Comparison of ENCODE assay signal across 22 cellular contexts in the genomic region with DNA sequence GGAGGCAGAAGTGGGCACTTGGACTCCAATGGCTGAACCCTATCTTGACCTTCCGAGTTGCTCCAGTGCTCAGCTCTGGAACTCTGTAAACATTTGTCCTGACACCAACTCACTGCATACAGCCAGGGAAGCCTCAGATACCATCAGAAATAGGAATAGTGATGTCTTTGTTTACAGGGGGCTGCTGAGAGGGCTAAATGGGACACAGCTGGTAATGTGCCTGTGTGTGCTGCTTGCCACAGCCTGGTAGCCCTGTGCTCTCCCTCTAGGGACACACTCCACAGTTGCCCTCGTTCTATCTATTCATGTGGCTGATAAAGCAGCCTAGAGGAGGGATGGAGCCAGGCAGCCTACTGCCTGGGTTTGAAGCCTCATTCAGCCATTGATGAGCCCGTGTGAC.
"Had no signal": no experiment of that assay in that cellular context is flagged by ENCODE, and none has a peak within 500 bp of the region (broad histone marks: within the 10 kb centered on the region; RNA-seq: fewer than 3 reads in every experiment).

No MANE protein-coding gene starts in this region.

- ATAC-seq: gastrocnemius medialis; heart right ventricle; left lobe of liver; mucosa of descending colon; naive thymus-derived CD8-positive, alpha-beta T cell; right lobe of liver; stimulated activated memory B cell treated with anti-CD40 and anti-IgM and Interleukin-4, amounts not matched to agents 10 μg/mL and 1 μg/mL and 100 μg/mL, for 72 hours; upper lobe of right lung had no signal

- DNase-seq: effector memory CD4-positive, alpha-beta T cell; gastrocnemius medialis; heart right ventricle; hypothalamus; mammary epithelial cell; mucosa of descending colon; naive thymus-derived CD8-positive, alpha-beta T cell; nucleus accumbens; retina; right lobe of liver; spleen; stimulated activated CD4-positive, alpha-beta T cell treated with anti-CD3 and anti-CD28 coated beads, Interleukin-15, amount 100 ng/mL, for 24 hours; stimulated activated CD4-positive, alpha-beta T cell treated with anti-CD3 and anti-CD28 coated beads, Interleukin-1b, Interleukin-23, amount 100 ng/mL, for 48 hours; stimulated activated CD4-positive, alpha-beta T cell treated with anti-CD3 and anti-CD28 coated beads, Interleukin-4, amount 100 ng/mL, for 24 hours; tibial artery; upper lobe of right lung had no signal

- H3K9ac ChIP-seq: parathyroid adenoma had no signal

- H2AFZ ChIP-seq: parathyroid adenoma had no signal

- H3K79me2 ChIP-seq: parathyroid adenoma had no signal

- H3K36me3 ChIP-seq: esophagus muscularis mucosa, gastrocnemius medialis, heart right ventricle, prostate gland, right lobe of liver, spleen, tibial artery, upper lobe of right lung had no signal

- H3K9me3 ChIP-seq: gastrocnemius medialis, mucosa of descending colon, prostate gland, right lobe of liver, tibial artery, upper lobe of right lung had no signal

- H3K27me3 ChIP-seq: esophagus muscularis mucosa, right lobe of liver, tibial artery had no signal

- H3K4me3 ChIP-seq: esophagus muscularis mucosa, gastrocnemius medialis, heart right ventricle, mucosa of descending colon, prostate gland, right lobe of liver, spleen, tibial artery, upper lobe of right lung had no signal

- H3K4me1 ChIP-seq: gastrocnemius medialis, parathyroid adenoma, prostate gland, right lobe of liver had no signal

- H3K27ac ChIP-seq: epithelial cell of prostate, gastrocnemius medialis, parathyroid adenoma, prostate gland, right lobe of liver, spleen, tibial artery, upper lobe of right lung had no signal
